In the genomic region with DNA sequence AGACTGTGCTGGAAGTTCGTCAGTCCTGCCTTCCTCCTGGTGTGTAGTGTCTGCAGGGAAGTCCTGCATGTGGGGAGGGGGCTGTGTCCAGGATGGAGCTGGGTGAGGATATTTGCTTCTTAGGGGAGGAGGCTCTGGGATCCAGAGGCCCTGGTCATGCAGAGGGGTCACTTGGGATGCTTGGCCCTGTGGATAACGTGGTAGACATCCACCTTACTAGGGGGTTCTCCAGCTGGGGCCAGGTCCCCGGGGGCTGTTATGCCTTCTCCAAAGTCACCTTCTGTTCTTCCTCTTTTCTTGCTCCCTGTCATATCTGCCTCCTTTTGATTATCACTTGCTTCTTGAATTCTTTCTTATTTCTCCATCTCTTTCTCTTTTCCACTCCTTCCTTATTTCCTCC, we compare ENCODE assay signal across 12 cellular contexts. TPM values are rescaled to one million over a fixed set of nuclear protein-coding genes. Genes with fewer than 3 reads are reported as not detected.
"Had no signal": no experiment of that assay in that cellular context is flagged by ENCODE, and none has a peak within 500 bp of the region (broad histone marks: within the 10 kb centered on the region; RNA-seq: fewer than 3 reads in every experiment).

No MANE protein-coding gene starts in this region.

- H3K9ac ChIP-seq: GM23248 had no signal

- H3K36me3 ChIP-seq: HAP-1 had no signal

- H3K27ac Mint-ChIP-seq: GM23338, H9, HFFc6 had no signal

- ATAC-seq: GM23338, HCT116 had no signal

- H2AFZ ChIP-seq: GM23248, GM23338 had no signal

- H3K4me3 Mint-ChIP-seq: GM23338, H9, HFFc6 had no signal

- H3K9me3 ChIP-seq: HAP-1 had no signal

- FAIRE-seq: H1, H54 had no signal

- H3K9me3 Mint-ChIP-seq: GM23338, H9, HFFc6 had no signal

- H3K4me3 ChIP-seq: GM23248, GM23338, HAP-1 had no signal

- H3K4me1 ChIP-seq: HAP-1 had no signal

- H3K4me2 ChIP-seq: GM23338 had no signal

- H3K27ac ChIP-seq: GM23248 had no signal

- DNase-seq: GM23248, GOT3, H7, H9, HCEC 1CT, HFFc6 had no signal

RNA-seq across cellular contexts. Expression of a gene that starts 43.8 kb away (rescaled TPM):
- total RNA-seq: GM23248, H1, H4, HFFc6 had no signal
- polyA plus RNA-seq: GM23248 had no signal
